ENCODE assay signal across 17 cellular contexts in genomic region chr2:187875271-187875670, GRCh38.
"Had no signal": no experiment of that assay in that cellular context is flagged by ENCODE, and none has a peak within 500 bp of the region (broad histone marks: within the 10 kb centered on the region; RNA-seq: fewer than 3 reads in every experiment).

No MANE protein-coding gene starts in this region.

- H3K4me1 ChIP-seq: breast epithelium, heart right ventricle, stomach had no signal

- ATAC-seq: activated CD8-positive, alpha-beta memory T cell treated with anti-CD3 and anti-CD28 coated beads, Interleukin-2, amount 10 ng/mL, durations not matched to agents 7 days and 5 days; activated naive CD4-positive, alpha-beta T cell treated with anti-CD3 and anti-CD28 coated beads, Interleukin-2, amount 50 U/mL, for 72 hours; activated T-cell treated with anti-CD3 and anti-CD28 coated beads, Interleukin-2, amount 50 U/mL, for 4 hours; esophagus mucosa; heart right ventricle; left lobe of liver had no signal

- H3K9me3 ChIP-seq: breast epithelium, ovary, stomach, thoracic aorta had no signal

- H3K27me3 ChIP-seq: breast epithelium, heart right ventricle, ovary, stomach had no signal

- H3K36me3 ChIP-seq: breast epithelium, heart right ventricle, ovary, stomach, thoracic aorta had no signal

- DNase-seq: activated CD4-positive, alpha-beta T cell treated with anti-CD3 and anti-CD28 coated beads, Interleukin-2, amount 50 U/mL, for 4 hours; activated CD8-positive, alpha-beta memory T cell treated with anti-CD3 and anti-CD28 coated beads, Interleukin-2, amount 10 ng/mL, durations not matched to agents 7 days and 5 days; activated effector memory CD4-positive, alpha-beta T cell treated with anti-CD3 and anti-CD28 coated beads, Interleukin-2, amount 50 U/mL, for 16 hours; activated T-cell treated with anti-CD3 and anti-CD28 coated beads, Interleukin-2, amount 50 U/mL, for 4 hours; endodermal cell; foreskin melanocyte; heart right ventricle; islet precursor cell; ovary; stimulated activated CD4-positive, alpha-beta T cell treated with anti-CD3 and anti-CD28 coated beads, Interleukin-15, amount 100 ng/mL, for 24 hours; stimulated activated CD4-positive, alpha-beta T cell treated with anti-CD3 and anti-CD28 coated beads, Interleukin-4, amount 100 ng/mL, for 4 hours; stomach had no signal

- H3K4me3 ChIP-seq: breast epithelium, heart right ventricle, ovary, stomach, thoracic aorta had no signal

- H3K27ac ChIP-seq: breast epithelium, heart right ventricle, ovary, stomach, thoracic aorta had no signal
